Comparison of ENCODE assay signal across 8 cellular contexts in the genomic region with DNA sequence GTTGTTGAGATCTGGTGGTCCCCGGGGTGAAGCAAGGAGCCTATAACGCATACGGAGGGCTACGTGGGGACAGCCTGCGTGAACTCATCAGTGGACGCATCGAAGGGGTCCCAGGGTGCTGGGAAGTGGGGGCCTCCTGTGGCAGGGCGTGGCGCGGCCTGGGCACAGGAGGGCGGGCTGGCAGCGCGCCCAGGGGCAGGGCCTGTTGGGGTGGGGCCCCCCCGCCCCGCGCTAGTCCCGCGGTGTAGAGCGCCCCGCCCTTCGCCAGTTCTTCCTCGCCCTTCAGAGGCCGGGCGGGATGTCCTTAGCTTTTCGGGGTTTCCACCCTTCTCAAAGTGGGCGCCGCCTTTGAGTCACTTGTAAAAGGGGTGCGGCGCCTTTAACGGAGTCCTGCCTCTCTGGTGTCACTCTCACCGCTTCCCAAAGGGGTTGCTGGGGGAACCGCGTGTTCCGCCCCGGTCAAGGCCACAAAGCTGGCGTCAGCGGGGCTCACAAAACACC. TPM values are rescaled to one million over a fixed set of nuclear protein-coding genes. Genes with fewer than 3 reads are reported as not detected.
A peak's percentile ranks its signal among the peaks of the same experiment; 100 is the strongest.
DNase-seq lines count a peak whose midpoint lies in the region; ATAC-seq and TF ChIP-seq lines count a peak whose summit lies in the region.

No MANE protein-coding gene starts in this region.

- H3K9me3 ChIP-seq in endocrine pancreas (ENCODE audit: control insufficient read depth, low read length): no peaks in the 10 kb centered on the region
- no peaks in the 10 kb centered on the region for H3K9me3 ChIP-seq in muscle layer of duodenum (ENCODE audit: control insufficient read depth in 1 of 2, low read length in 2 of 2)

- peak overlapping the region; percentile 79 for H3K9ac ChIP-seq in endocrine pancreas (ENCODE audit: control insufficient read depth, insufficient read depth, low read length)

- no peaks in the 10 kb centered on the region for H3K9me3 Mint-ChIP-seq in activated CD8-positive, alpha-beta T cell treated with anti-CD3 and anti-CD28 coated beads for 36 hours

- peak; percentile 31 to 65 for DNase-seq in NCI-H524 (lab: John Stamatoyannopoulos, UW)
- DNase-seq in NCI-H524 treated with DMSO at 0.1 percent for 48 hours (lab: John Stamatoyannopoulos, UW): no peak
- peak; percentile 31 for DNase-seq in NCI-H345 treated with DMSO at 0.1 percent for 48 hours (lab: John Stamatoyannopoulos, UW; ENCODE audit: unreplicated experiment)
- DNase-seq in activated CD8-positive, alpha-beta T cell treated with anti-CD3 and anti-CD28 coated beads for 36 hours: peak; percentile 89
- peak in 23 of 49 donors; percentile 9 to 73 (median 21) for DNase-seq in substantia nigra (lab: John Stamatoyannopoulos, UW)

- H3K4me3 Mint-ChIP-seq in activated CD8-positive, alpha-beta T cell treated with anti-CD3 and anti-CD28 coated beads for 36 hours: peak overlapping the region; percentile 85

- CTCF ChIA-PET in activated CD8-positive, alpha-beta T cell treated with anti-CD3 and anti-CD28 coated beads for 36 hours (lab: Charles Lee): interaction anchor here (0.8 to 2.0 kb wide), 2 partner anchors 16 to 19 kb away, joined by 3 to 6 read pairs; no protein-coding TSS in a partner anchor

- H3K27ac ChIP-seq in muscle layer of duodenum (ENCODE audit: low read length) (peak overlapping the region; percentile 60), substantia nigra (ENCODE audit: low read depth, low read length, poor library complexity, severe bottlenecking) (peak overlapping the region; percentile 51)

- H3K4me1 Mint-ChIP-seq in activated CD8-positive, alpha-beta T cell treated with anti-CD3 and anti-CD28 coated beads for 36 hours (ENCODE audit: low read depth): peaks cover 23% of the 10 kb centered on the region

- intact Hi-C loops in activated CD8-positive, alpha-beta T cell treated with anti-CD3 and anti-CD28 coated beads for 36 hours (cut with micrococcal nuclease): no loop called here

- POLR2A ChIA-PET in activated CD8-positive, alpha-beta T cell treated with anti-CD3 and anti-CD28 coated beads for 36 hours (lab: Charles Lee): interaction anchor here (1.4 to 1.5 kb wide), 2 partner anchors 11 to 13 kb away, joined by 3 to 6 read pairs; no protein-coding TSS in a partner anchor

- no peaks in the 10 kb centered on the region for H3K27me3 Mint-ChIP-seq in activated CD8-positive, alpha-beta T cell treated with anti-CD3 and anti-CD28 coated beads for 36 hours

- no peaks in the 10 kb centered on the region for H3K27me3 ChIP-seq in endocrine pancreas (ENCODE audit: control insufficient read depth, insufficient read depth, low read length)
- no peaks in the 10 kb centered on the region for H3K27me3 ChIP-seq in muscle layer of duodenum (ENCODE audit: low read depth, low read length)

- ATAC-seq in HG03025 (IDR thresholded peaks at IDR 0.05; ENCODE audit: low FRiP score, unreplicated experiment): peak; percentile 59
- ATAC-seq in activated CD8-positive, alpha-beta T cell treated with anti-CD3 and anti-CD28 coated beads for 36 hours: peak; percentile 81

- H3K4me3 ChIP-seq in endocrine pancreas (ENCODE audit: control insufficient read depth, insufficient read depth, low read length): peak overlapping the region; percentile 67
- peak overlapping the region; percentile 65 to 66 for H3K4me3 ChIP-seq in muscle layer of duodenum (ENCODE audit: low read depth in 1 of 2, low read length in 2 of 2)

- H3K27ac Mint-ChIP-seq in activated CD8-positive, alpha-beta T cell treated with anti-CD3 and anti-CD28 coated beads for 36 hours: peak overlapping the region; percentile 93

- H3K4me1 ChIP-seq in endocrine pancreas (ENCODE audit: control insufficient read depth, insufficient read depth, low read length) (no peaks in the 10 kb centered on the region), muscle layer of duodenum (ENCODE audit: control insufficient read depth in 1 of 2, insufficient read depth in 2 of 2, low read length in 2 of 2) (peaks cover 0 to 20% of the 10 kb centered on the region in 2 donors)

- TF ChIP-seq CTCF in activated CD8-positive, alpha-beta T cell treated with anti-CD3 and anti-CD28 coated beads for 36 hours (IDR thresholded peaks at IDR 0.05): no peak

- H3K36me3 Mint-ChIP-seq in activated CD8-positive, alpha-beta T cell treated with anti-CD3 and anti-CD28 coated beads for 36 hours (ENCODE audit: low read depth): peaks cover 31% of the 10 kb centered on the region

- no peaks in the 10 kb centered on the region for H3K36me3 ChIP-seq in endocrine pancreas (ENCODE audit: control insufficient read depth, insufficient read depth, low read length)
- peaks cover 3 to 16% of the 10 kb centered on the region in 2 donors for H3K36me3 ChIP-seq in muscle layer of duodenum (ENCODE audit: control insufficient read depth in 1 of 2, insufficient read depth in 2 of 2, low read length in 2 of 2)

RNA-seq across cellular contexts. Expression of a gene that starts 0.6 kb away (rescaled TPM):
- total RNA-seq in activated CD8-positive, alpha-beta T cell treated with anti-CD3 and anti-CD28 coated beads for 36 hours: 100 to 1,000 TPM; 130 to 136 TPM

RNA-seq across cellular contexts. Expression of a gene that starts 9.8 kb away (rescaled TPM):
- under 1 TPM; 0.54 to 0.87 TPM for total RNA-seq in activated CD8-positive, alpha-beta T cell treated with anti-CD3 and anti-CD28 coated beads for 36 hours

RNA-seq across cellular contexts. Expression of a gene that starts 13.8 kb away (rescaled TPM):
- total RNA-seq in activated CD8-positive, alpha-beta T cell treated with anti-CD3 and anti-CD28 coated beads for 36 hours: 10 to 100 TPM; 25.9 TPM

RNA-seq across cellular contexts. Expression of a gene that starts 27.7 kb away (rescaled TPM):
- 10 to 100 TPM; 10.2 to 11.4 TPM for total RNA-seq in activated CD8-positive, alpha-beta T cell treated with anti-CD3 and anti-CD28 coated beads for 36 hours

RNA-seq across cellular contexts. Expression of a gene that starts 48.8 kb away (rescaled TPM):
- total RNA-seq in activated CD8-positive, alpha-beta T cell treated with anti-CD3 and anti-CD28 coated beads for 36 hours: 10 to 100 TPM; 18.5 to 19.0 TPM
